In the genomic region with DNA sequence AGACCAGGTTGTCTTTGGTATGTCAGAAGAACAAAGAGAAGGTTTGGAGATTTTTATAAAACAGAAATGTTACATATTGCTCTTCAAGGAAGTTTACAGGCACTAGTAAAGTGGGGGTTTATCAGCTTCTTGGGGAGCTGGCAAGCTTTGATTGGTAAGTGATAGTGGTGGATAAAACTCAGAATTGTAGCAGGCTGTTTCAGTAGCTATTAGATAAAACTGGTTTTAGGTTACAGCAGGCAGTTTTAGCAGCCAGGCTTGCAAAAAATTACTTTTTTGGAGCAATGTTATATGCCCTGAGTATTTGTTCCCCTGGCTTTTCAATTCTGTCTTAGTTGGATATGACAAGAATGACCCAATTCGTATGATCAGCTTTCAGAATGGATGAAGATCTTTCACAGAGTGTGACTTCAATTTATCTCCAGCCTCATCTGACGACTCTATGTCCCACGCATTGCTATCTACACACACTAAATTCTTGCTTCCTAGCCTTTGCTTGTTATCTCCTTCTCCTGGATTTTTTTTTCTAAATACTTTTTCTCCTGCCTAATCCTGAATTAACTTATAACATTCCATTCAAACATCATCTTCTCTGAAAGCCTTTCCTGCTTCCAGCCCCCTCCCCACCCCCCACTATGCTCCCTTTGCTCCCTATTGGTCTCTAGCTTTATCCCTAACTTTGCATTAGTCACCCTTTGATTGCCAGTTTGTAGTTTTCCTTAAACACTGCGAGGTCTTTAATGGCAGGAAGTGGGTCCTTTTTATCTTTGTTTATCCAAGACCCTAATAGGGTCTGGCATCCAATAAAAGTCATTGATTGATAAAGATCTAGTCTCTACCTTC, we compare ENCODE assay signal across 9 cellular contexts. TPM values are rescaled to one million over a fixed set of nuclear protein-coding genes. Genes with fewer than 3 reads are reported as not detected.
DNase-seq lines count a peak whose midpoint lies in the region; ATAC-seq and TF ChIP-seq lines count a peak whose summit lies in the region.
"Had no signal": no experiment of that assay in that cellular context is flagged by ENCODE, and none has a peak within 500 bp of the region (broad histone marks: within the 10 kb centered on the region; RNA-seq: fewer than 3 reads in every experiment).

No MANE protein-coding gene starts in this region.

- TF ChIP-seq CTCF in CD8-positive, alpha-beta T cell (IDR thresholded peaks at IDR 0.05): no peak
- TF ChIP-seq CTCF in nephron progenitor cell (IDR thresholded peaks at IDR 0.05) (no peak), omental fat pad (IDR thresholded peaks at IDR 0.05) (no peak)

- H3K27ac Mint-ChIP-seq in CD8-positive, alpha-beta T cell: no peak overlapping the region
- H3K27ac Mint-ChIP-seq in activated naive CD8-positive, alpha-beta T cell: peak overlapping the region; percentile 99
- H3K27ac Mint-ChIP-seq in nephron progenitor cell: no peak overlapping the region

- H3K36me3 Mint-ChIP-seq in CD8-positive, alpha-beta T cell: peaks cover 27% of the 10 kb centered on the region
- peaks cover 5% of the 10 kb centered on the region for H3K36me3 Mint-ChIP-seq in activated naive CD8-positive, alpha-beta T cell
- peaks cover 15% of the 10 kb centered on the region for H3K36me3 Mint-ChIP-seq in nephron progenitor cell (ENCODE audit: low read depth)

- peaks cover 59% of the 10 kb centered on the region for H3K4me1 Mint-ChIP-seq in CD8-positive, alpha-beta T cell (ENCODE audit: low read depth)
- peaks cover 73% of the 10 kb centered on the region for H3K4me1 Mint-ChIP-seq in activated naive CD8-positive, alpha-beta T cell (ENCODE audit: low read depth)
- peaks cover 63% of the 10 kb centered on the region for H3K4me1 Mint-ChIP-seq in nephron progenitor cell

- no peaks in the 10 kb centered on the region for H3K9me3 Mint-ChIP-seq in CD8-positive, alpha-beta T cell
- H3K9me3 Mint-ChIP-seq in activated naive CD8-positive, alpha-beta T cell (ENCODE audit: low read depth): no peaks in the 10 kb centered on the region
- peaks cover 3% of the 10 kb centered on the region for H3K9me3 Mint-ChIP-seq in nephron progenitor cell

- H3K4me3 ChIP-seq in CD8-positive, alpha-beta T cell (ENCODE audit: low read depth, low read length): no peak overlapping the region
- peak overlapping the region; percentile 93; the same call in 1 of the 2 replicates for H3K4me3 ChIP-seq in HUES6 (ENCODE audit: low read depth, low read length)

- intact Hi-C loops in CD8-positive, alpha-beta T cell (cut with DNase I, micrococcal nuclease): loop anchor here in 1 of 2 experiments (2.0 kb wide), 1 partner anchor 18 kb away; no protein-coding TSS in a partner anchor

- no peak for ATAC-seq in CD8-positive, alpha-beta T cell
- ATAC-seq in omental fat pad (ENCODE audit: low FRiP score) (no peak), HG03139 (IDR thresholded peaks at IDR 0.05; ENCODE audit: unreplicated experiment) (no peak), GM18873 (IDR thresholded peaks at IDR 0.05; ENCODE audit: low FRiP score, unreplicated experiment) (no peak)

- H3K27ac ChIP-seq in CD8-positive, alpha-beta T cell (ENCODE audit: low read depth, low read length): no peak overlapping the region
- no peak overlapping the region for H3K27ac ChIP-seq in HUES6 (ENCODE audit: low read depth, low read length)

- POLR2A ChIA-PET in CD8-positive, alpha-beta T cell (lab: Charles Lee): interaction anchor here (1.0 to 3.2 kb wide), 5 partner anchors 10 to 76 kb away, joined by 3 to 33 read pairs (median 6); partner anchors contain the start of gene YWHAB

- no peak for DNase-seq in CD8-positive, alpha-beta T cell
- no peak for DNase-seq in nephron progenitor cell
- no peak for DNase-seq in glomerular visceral epithelial cell (ENCODE audit: extremely low spot score)
- no peak for DNase-seq in omental fat pad (ENCODE audit: low spot score)

- H3K9ac ChIP-seq in HUES6 (ENCODE audit: low read length): no peak overlapping the region

- H3K27me3 ChIP-seq in CD8-positive, alpha-beta T cell (ENCODE audit: insufficient read depth, low read length): no peaks in the 10 kb centered on the region
- peaks cover 20% of the 10 kb centered on the region; the same call in 1 of the 2 replicates for H3K27me3 ChIP-seq in HUES6 (ENCODE audit: control insufficient read depth, insufficient read depth, low read length)
- H3K27me3 ChIP-seq: breast epithelium had no signal

- H3K27me3 Mint-ChIP-seq in CD8-positive, alpha-beta T cell (ENCODE audit: low read depth): no peaks in the 10 kb centered on the region
- H3K27me3 Mint-ChIP-seq in activated naive CD8-positive, alpha-beta T cell: no peaks in the 10 kb centered on the region
- H3K27me3 Mint-ChIP-seq in nephron progenitor cell (ENCODE audit: low read depth, poor library complexity): no peaks in the 10 kb centered on the region

- CTCF ChIA-PET in CD8-positive, alpha-beta T cell (lab: Charles Lee): interaction anchor here (0.6 to 2.4 kb wide), 3 partner anchors 29 to 135 kb away, joined by 3 to 8 read pairs (median 3); no protein-coding TSS in a partner anchor

- peaks cover 3% of the 10 kb centered on the region for H3K36me3 ChIP-seq in CD8-positive, alpha-beta T cell (ENCODE audit: insufficient read depth, low read length)
- peaks cover 4% of the 10 kb centered on the region for H3K36me3 ChIP-seq in HUES6 (ENCODE audit: control insufficient read depth, insufficient read depth, low read length)
- H3K36me3 ChIP-seq: breast epithelium had no signal

- H3K9me3 ChIP-seq in CD8-positive, alpha-beta T cell (ENCODE audit: low read length): no peaks in the 10 kb centered on the region
- H3K9me3 ChIP-seq in HUES6 (ENCODE audit: control insufficient read depth, insufficient read depth, low read depth, low read length): no peaks in the 10 kb centered on the region
- H3K9me3 ChIP-seq: breast epithelium had no signal

- H3K4me1 ChIP-seq in CD8-positive, alpha-beta T cell (ENCODE audit: insufficient read depth, low read length): peaks cover 39% of the 10 kb centered on the region
- H3K4me1 ChIP-seq in HUES6 (ENCODE audit: control insufficient read depth, insufficient read depth, low read length): peaks cover 25% of the 10 kb centered on the region

- H3K4me3 Mint-ChIP-seq in CD8-positive, alpha-beta T cell: peak overlapping the region; percentile 45
- peak overlapping the region; percentile 98 for H3K4me3 Mint-ChIP-seq in activated naive CD8-positive, alpha-beta T cell
- H3K4me3 Mint-ChIP-seq in nephron progenitor cell: peak overlapping the region; percentile 12

RNA-seq across cellular contexts. Expression of gene TOMM34, which starts 1.0 kb away (rescaled TPM):
- total RNA-seq in CD8-positive, alpha-beta T cell: 10 to 100 TPM; 11.9 to 12.4 TPM
- total RNA-seq in omental fat pad: 10 to 100 TPM in 3 of 4 donors, 1 to 10 TPM in 1; 9.1 to 23.9 (median 12.1) TPM

RNA-seq across cellular contexts. Expression of gene STK4, which starts 5.1 kb away (rescaled TPM):
- 100 to 1,000 TPM; 253 to 259 TPM for total RNA-seq in CD8-positive, alpha-beta T cell
- total RNA-seq in omental fat pad: 10 to 100 TPM; 26.4 to 51.9 (median 38.6) TPM

RNA-seq across cellular contexts. Expression of gene PABPC1L, which starts 51.4 kb away (rescaled TPM):
- 10 to 100 TPM; 31.9 to 34.0 TPM for total RNA-seq in CD8-positive, alpha-beta T cell
- 10 to 100 TPM in 2 of 4 donors, 1 to 10 TPM in 2; 5.1 to 17.1 (median 10.3) TPM for total RNA-seq in omental fat pad

Comparison
In these comparisons a context has a peak if more than half of its experiments do, and no peak if none do; other contexts are left out.
1. H3K4me3 Mint-ChIP-seq: peak in every context shown above with its lines; median percentile 98 in activated naive CD8-positive, alpha-beta T cell; 45 in CD8-positive, alpha-beta T cell; 12 in nephron progenitor cell.
2. RNA of gene STK4, which starts 5.1 kb away (total RNA-seq): 253 to 259 TPM in CD8-positive, alpha-beta T cell; 26.4 to 51.9 TPM in omental fat pad; every median in the first group is over 4 times any median in the second.